10 cellular contexts compared by ENCODE assay signal in genomic region chr7:99267530-99268360, GRCh38. TPM values are rescaled to one million over a fixed set of nuclear protein-coding genes. Genes with fewer than 3 reads are reported as not detected.
DNase-seq lines count a peak whose midpoint lies in the region; ATAC-seq and TF ChIP-seq lines count a peak whose summit lies in the region.
"Had no signal": no experiment of that assay in that cellular context is flagged by ENCODE, and none has a peak within 500 bp of the region (broad histone marks: within the 10 kb centered on the region; RNA-seq: fewer than 3 reads in every experiment).

No MANE protein-coding gene starts in this region.

- CTCF ChIA-PET in WTC11 (lab: Charles Lee), result interaction anchor here (0.5 to 1.1 kb wide), 3 partner anchors 147 to 926 kb away, joined by 3 to 5 read pairs (median 3); no protein-coding TSS in a partner anchor

- TF ChIP-seq CTCF in WTC11 (IDR thresholded peaks at IDR 0.05) (no peak), smooth muscle cell (IDR thresholded peaks at IDR 0.05; ENCODE audit: borderline replicate concordance, insufficient read depth, poor library complexity, severe bottlenecking) (no peak), omental fat pad (IDR thresholded peaks at IDR 0.05) (no peak)

- H3K36me3 ChIP-seq in GM23248 (ENCODE audit: low read depth), result no peaks in the 10 kb centered on the region
- no peaks in the 10 kb centered on the region for H3K36me3 ChIP-seq in smooth muscle cell (ENCODE audit: low read depth)

- 0 out of 2 replicates have a peak overlapping the region, but pooled peaks have one; percentile 38 for H3K27ac Mint-ChIP-seq in WTC11

- H3K9me2 ChIP-seq in GM23248 (ENCODE audit: insufficient read depth), result no peaks in the 10 kb centered on the region

- H4K20me1 ChIP-seq in GM23248 (ENCODE audit: insufficient read depth) (no peaks in the 10 kb centered on the region), smooth muscle cell (ENCODE audit: low read depth) (no peaks in the 10 kb centered on the region)

- no peaks in the 10 kb centered on the region; the same call in none of the 2 replicates for H3K27me3 Mint-ChIP-seq in WTC11 (ENCODE audit: low read depth)

- H3K36me3 Mint-ChIP-seq in WTC11, result no peaks in the 10 kb centered on the region

- no peaks in the 10 kb centered on the region for H3K4me1 Mint-ChIP-seq in WTC11

- H3K79me2 ChIP-seq in GM23248 (ENCODE audit: insufficient read depth), result no peaks in the 10 kb centered on the region
- H3K79me2 ChIP-seq in smooth muscle cell (ENCODE audit: low read depth), result no peaks in the 10 kb centered on the region

- POLR2A ChIA-PET in WTC11 (lab: Charles Lee), result no interaction called here

- WGBS in GM23248 (ENCODE audit: low coverage in 1 of 2, low lambda C conversion rate in 2 of 2, missing lambda C conversion rate in 2 of 2), 2 experiments, result 16 to 17% methylated on average over 12 of the region's 12 CpGs
- WGBS in smooth muscle cell (ENCODE audit: low lambda C conversion rate), result 59% methylated on average over 12 of the region's 12 CpGs

- H3K4me3 ChIP-seq in GM23248 (no peak overlapping the region), smooth muscle cell (no peak overlapping the region)

- no peak overlapping the region for H3K4me3 Mint-ChIP-seq in WTC11

- peak overlapping the region; percentile 75 for H3K27ac ChIP-seq in GM23248
- H3K27ac ChIP-seq in smooth muscle cell (ENCODE audit: low read depth), result peak overlapping the region; percentile 83

- H3K9me3 ChIP-seq in GM23248 (ENCODE audit: low read depth) (no peaks in the 10 kb centered on the region), smooth muscle cell (replicated peaks; ENCODE audit: low read depth) (no peaks in the 10 kb centered on the region)

- H3K9ac ChIP-seq in GM23248 (peak overlapping the region; percentile 33), smooth muscle cell (ENCODE audit: low read depth) (peak overlapping the region; percentile 50)

- H3K4me2 ChIP-seq in GM23248 (ENCODE audit: unreplicated experiment), result no peak overlapping the region
- peak overlapping the region; percentile 35 for H3K4me2 ChIP-seq in smooth muscle cell

- ATAC-seq in WTC11 (no peak), omental fat pad (ENCODE audit: low FRiP score) (no peak)

- H3K9me3 Mint-ChIP-seq in WTC11, result no peaks in the 10 kb centered on the region

- peaks cover 14% of the 10 kb centered on the region for H3K4me1 ChIP-seq in GM23248 (ENCODE audit: insufficient read depth)
- H3K4me1 ChIP-seq in smooth muscle cell (ENCODE audit: low read depth), result no peaks in the 10 kb centered on the region

- H3K27me3 ChIP-seq in GM23248 (replicated peaks; ENCODE audit: insufficient read depth) (no peaks in the 10 kb centered on the region), smooth muscle cell (ENCODE audit: low read depth) (no peaks in the 10 kb centered on the region)

- peaks cover 18% of the 10 kb centered on the region for H3F3A ChIP-seq in GM23248 (ENCODE audit: insufficient read depth)
- H3F3A ChIP-seq in smooth muscle cell (ENCODE audit: low read depth), result no peaks in the 10 kb centered on the region

- DNase-seq in GM23248 (peak; percentile 97), WTC11 (ENCODE audit: low spot score) (no peak), foreskin melanocyte (peak; percentile 97), smooth muscle cell (lab: John Stamatoyannopoulos, UW; ENCODE audit: unreplicated experiment) (no peak), KG1 (lab: John Stamatoyannopoulos, UW) (no peak), omental fat pad (ENCODE audit: low spot score) (no peak), NCI-H524 treated with DMSO at 0.1 percent for 48 hours (lab: John Stamatoyannopoulos, UW) (no peak), DMS153 (lab: John Stamatoyannopoulos, UW) (no peak)
- DNase-seq: RPMI8226 had no signal

- in situ Hi-C loops in GM23248 (cut with MboI), result no loop called here

- H2AFZ ChIP-seq in GM23248 (peak overlapping the region; percentile 38), smooth muscle cell (ENCODE audit: low read depth) (no peak overlapping the region)

TF ChIP-seq in WTC11, 78 proteins besides CTCF, POLR2A, EP300 and RAD21:
- TF ChIP-seq ATF6 (CRISPR knock-in tag; IDR thresholded peaks at IDR 0.05) (no peak), IRF1 (CRISPR knock-in tag; IDR thresholded peaks at IDR 0.05) (no peak), ATF3 (CRISPR knock-in tag; conservative IDR thresholded peaks at IDR 0.05) (no peak), ZNF416 (CRISPR knock-in tag; IDR thresholded peaks at IDR 0.05) (no peak), TP53 (CRISPR knock-in tag; IDR thresholded peaks at IDR 0.05) (no peak), AR (CRISPR knock-in tag; IDR thresholded peaks at IDR 0.05) (no peak), JUN (CRISPR knock-in tag; IDR thresholded peaks at IDR 0.05) (no peak), ZBTB21 (CRISPR knock-in tag; IDR thresholded peaks at IDR 0.05; ENCODE audit: borderline replicate concordance) (no peak), FOXJ3 (CRISPR knock-in tag; IDR thresholded peaks at IDR 0.05; ENCODE audit: borderline replicate concordance) (no peak), ZNF671 (CRISPR knock-in tag; IDR thresholded peaks at IDR 0.05) (no peak)

RNA-seq across cellular contexts. Expression of gene MYH16, which starts 4.9 kb away (rescaled TPM):
- not detected in 2 replicates for total RNA-seq in GM23248 (2014; rRNA removed; shearing (Covaris generic))
- polyA plus RNA-seq in GM23248 (2016; fragmentation: Nextera tagmentation; extraction: Ambion mirVana) (not detected in 2 replicates), smooth muscle cell (not detected in 2 replicates)
- total RNA-seq in WTC11 (2021) (not detected in 3 replicates), smooth muscle cell (not detected in 2 replicates), omental fat pad (not detected)
- total RNA-seq: lower leg skin had no signal

RNA-seq across cellular contexts. Expression of gene ARPC1A, which starts 58.0 kb away (rescaled TPM):
- total RNA-seq in GM23248 (2014; rRNA removed; shearing (Covaris generic)), result 155 and 209 TPM in 2 replicates
- polyA plus RNA-seq in GM23248 (2016; fragmentation: Nextera tagmentation; extraction: Ambion mirVana), result 294 and 312 TPM in 2 replicates
- total RNA-seq in WTC11 (2021), result 149 to 160 TPM (median 150 TPM) in 3 replicates
- 80.8 and 85.0 TPM in 2 replicates for total RNA-seq in smooth muscle cell
- 109 and 113 TPM in 2 replicates for polyA plus RNA-seq in smooth muscle cell
- 100 to 1,000 TPM; 103 to 137 (median 124) TPM for total RNA-seq in omental fat pad

RNA-seq across cellular contexts. Expression of gene KPNA7, which starts 59.8 kb away (rescaled TPM):
- 0.63 TPM in 1 of 2 replicates, not detected in the other for total RNA-seq in GM23248 (2014; rRNA removed; shearing (Covaris generic))
- polyA plus RNA-seq in GM23248 (2016; fragmentation: Nextera tagmentation; extraction: Ambion mirVana) (not detected in 2 replicates), smooth muscle cell (not detected in 2 replicates)
- total RNA-seq in WTC11 (2021) (not detected in 3 replicates), smooth muscle cell (not detected in 2 replicates), omental fat pad (not detected)

Comparison
In these comparisons a context has a peak if more than half of its experiments do, and no peak if none do; other contexts are left out.
1. DNase-seq: peak in GM23248 (single experiment) and foreskin melanocyte (single experiment); none in WTC11 (single experiment), smooth muscle cell (single experiment), KG1 (single experiment), omental fat pad (single experiment), NCI-H524 treated with DMSO at 0.1 percent for 48 hours (single experiment) and DMS153 (single experiment).